9 cellular contexts compared by ENCODE assay signal in the genomic region with DNA sequence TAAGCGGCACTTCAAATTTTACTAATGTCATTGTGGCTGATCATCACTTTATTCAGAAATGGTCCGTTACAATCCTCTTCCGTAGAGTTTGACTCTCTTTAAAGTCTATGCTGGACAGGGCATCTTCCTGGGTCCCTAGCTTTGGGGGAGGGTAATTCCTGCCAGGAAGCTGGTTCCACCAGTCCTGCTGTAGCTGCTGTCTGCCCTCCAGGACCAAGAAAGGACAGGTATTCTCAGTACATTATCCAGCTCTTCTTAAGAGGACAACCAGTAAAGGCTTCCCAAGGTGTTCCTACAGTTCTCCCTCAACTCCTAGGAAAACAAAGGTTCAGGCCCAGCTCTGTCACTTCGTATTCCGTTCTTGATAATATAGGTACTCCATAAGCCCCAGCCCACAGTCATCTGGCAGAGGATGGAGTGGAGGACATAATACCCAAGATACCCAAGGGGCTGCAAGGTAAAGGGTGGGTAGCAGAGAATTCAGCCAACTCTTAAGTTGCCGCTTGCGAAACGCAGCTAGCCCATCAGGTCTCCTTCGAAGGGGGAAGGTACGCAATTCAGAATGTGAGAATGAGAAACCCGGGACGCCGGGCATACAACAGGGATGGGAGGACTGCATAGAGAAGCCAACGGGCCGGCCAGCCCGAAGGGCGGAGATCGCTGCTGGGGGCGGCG. TPM values are rescaled to one million over a fixed set of nuclear protein-coding genes. Genes with fewer than 3 reads are reported as not detected.
A peak's percentile ranks its signal among the peaks of the same experiment; 100 is the strongest.
DNase-seq lines count a peak whose midpoint lies in the region; ATAC-seq, FAIRE-seq and TF ChIP-seq lines count a peak whose summit lies in the region.
"Had no signal": no experiment of that assay in that cellular context is flagged by ENCODE, and none has a peak within 500 bp of the region (broad histone marks: within the 10 kb centered on the region; RNA-seq: fewer than 3 reads in every experiment).

No MANE protein-coding gene starts in this region.

- H3K4me3 Mint-ChIP-seq in WTC11: peak overlapping the region; percentile 93

- CTCF ChIA-PET in WTC11 (lab: Charles Lee): interaction anchor here (0.8 to 2.9 kb wide), 3 partner anchors 60 to 132 kb away, joined by 4 to 27 read pairs (median 16); a partner anchor contains a TSS

- peak overlapping the region; percentile 61; the same call in 1 of the 2 replicates for H3K27ac Mint-ChIP-seq in WTC11

- TF ChIP-seq CTCF in WTC11 (IDR thresholded peaks at IDR 0.05): no peak

- POLR2A ChIA-PET in WTC11 (lab: Charles Lee): interaction anchor here (1.2 to 4.7 kb wide), 3 partner anchors 61 to 144 kb away, joined by 4 to 146 read pairs (median 12); a partner anchor contains a TSS

- DNase-seq in DMS 273 (lab: John Stamatoyannopoulos, UW; ENCODE audit: unreplicated experiment) (peak; percentile 40), DMS 273 treated with DMSO at 0.1 percent for 48 hours (lab: John Stamatoyannopoulos, UW) (no peak), HTR-8/SVneo (ENCODE audit: insufficient read length, low spot score) (peak; percentile 14), WTC11 (ENCODE audit: low spot score) (no peak), globus pallidus (ENCODE audit: low spot score) (peak; percentile 48), renal cortical epithelial cell (ENCODE audit: low read depth) (peak; percentile 7), midbrain (lab: John Stamatoyannopoulos, UW) (no peak)

- H3K9me3 Mint-ChIP-seq in WTC11: no peaks in the 10 kb centered on the region

- ATAC-seq in WTC11 (peak; percentile 0; the same call in 1 of the 2 replicates), GM19328 (IDR thresholded peaks at IDR 0.05; ENCODE audit: unreplicated experiment) (no peak)

- H3K4me1 Mint-ChIP-seq in WTC11: peaks cover 20% of the 10 kb centered on the region

- H3K36me3 Mint-ChIP-seq in WTC11: no peaks in the 10 kb centered on the region

- no peak for FAIRE-seq in HTR-8/SVneo (lab: Jason Lieb, UNC)
- FAIRE-seq: A204.1 had no signal

- H3K27me3 Mint-ChIP-seq in WTC11 (ENCODE audit: low read depth): no peaks in the 10 kb centered on the region

TF ChIP-seq in WTC11, 78 proteins besides CTCF, POLR2A, EP300 and RAD21:
- TF ChIP-seq TEAD4 (CRISPR knock-in tag; IDR thresholded peaks at IDR 0.05) (no peak), ZNF263 (CRISPR knock-in tag; IDR thresholded peaks at IDR 0.05; ENCODE audit: low read depth) (no peak), CREM (CRISPR knock-in tag; IDR thresholded peaks at IDR 0.05) (0 out of 2 replicates have a peak, but pooled peaks have one; percentile 2), TCF7 (CRISPR knock-in tag; IDR thresholded peaks at IDR 0.05; ENCODE audit: low read depth) (no peak), GTF2I (CRISPR knock-in tag; conservative IDR thresholded peaks at IDR 0.05) (no peak)
- TF ChIP-seq, protein P1, sequence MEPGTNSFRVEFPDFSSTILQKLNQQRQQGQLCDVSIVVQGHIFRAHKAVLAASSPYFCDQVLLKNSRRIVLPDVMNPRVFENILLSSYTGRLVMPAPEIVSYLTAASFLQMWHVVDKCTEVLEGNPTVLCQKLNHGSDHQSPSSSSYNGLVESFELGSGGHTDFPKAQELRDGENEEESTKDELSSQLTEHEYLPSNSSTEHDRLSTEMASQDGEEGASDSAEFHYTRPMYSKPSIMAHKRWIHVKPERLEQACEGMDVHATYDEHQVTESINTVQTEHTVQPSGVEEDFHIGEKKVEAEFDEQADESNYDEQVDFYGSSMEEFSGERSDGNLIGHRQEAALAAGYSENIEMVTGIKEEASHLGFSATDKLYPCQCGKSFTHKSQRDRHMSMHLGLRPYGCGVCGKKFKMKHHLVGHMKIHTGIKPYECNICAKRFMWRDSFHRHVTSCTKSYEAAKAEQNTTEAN (CRISPR knock-in tag; IDR thresholded peaks at IDR 0.05): no peak

RNA-seq across cellular contexts. Expression of a gene that starts 1.3 kb away (rescaled TPM):
- 10.6 to 11.7 TPM (median 10.7 TPM) in 3 replicates for total RNA-seq in WTC11 (2021)
- 8.2 and 20.0 TPM in 2 replicates for total RNA-seq in renal cortical epithelial cell

Comparison
In these comparisons a context has a peak if more than half of its experiments do, and no peak if none do; other contexts are left out.
1. DNase-seq: peak in DMS 273 (single experiment), HTR-8/SVneo (single experiment), globus pallidus (single experiment) and renal cortical epithelial cell (single experiment); none in DMS 273 treated with DMSO at 0.1 percent for 48 hours (single experiment), WTC11 (single experiment) and midbrain (single experiment).